ENCODE assay signal across 19 cellular contexts in genomic region chrY:8437510-8437909, GRCh38.
DNase-seq lines count a peak whose midpoint lies in the region; ATAC-seq and TF ChIP-seq lines count a peak whose summit lies in the region.
"Had no signal": no experiment of that assay in that cellular context is flagged by ENCODE, and none has a peak within 500 bp of the region (broad histone marks: within the 10 kb centered on the region; RNA-seq: fewer than 3 reads in every experiment).

No MANE protein-coding gene starts in this region.

- intact Hi-C loops in gastrocnemius medialis (cut with DNase I; ENCODE audit: low total_unique reads), result no loop called here
- intact Hi-C loops in left lung (cut with DNase I), result no loop called here

- no peak overlapping the region for H3K4me3 ChIP-seq in gastrocnemius medialis
- no peak overlapping the region for H3K4me3 ChIP-seq in left lung
- H3K4me3 ChIP-seq: Peyer's patch, SJSA1 had no signal

- H3K36me3 Mint-ChIP-seq in activated naive CD8-positive, alpha-beta T cell treated with anti-CD3 and anti-CD28 coated beads, Interleukin-2, amount 50 U/mL, for 24 hours (ENCODE audit: low read depth), result no peaks in the 10 kb centered on the region
- no peaks in the 10 kb centered on the region for H3K36me3 Mint-ChIP-seq in activated naive CD8-positive, alpha-beta T cell treated with anti-CD3 and anti-CD28 coated beads for 36 hours

- TF ChIP-seq CTCF in gastrocnemius medialis (IDR thresholded peaks at IDR 0.05 in 4 of 5, conservative IDR thresholded peaks at IDR 0.05 in 1 of 5) (no peak), GM13976 (IDR thresholded peaks at IDR 0.05; ENCODE audit: borderline replicate concordance, control extremely low read depth, extremely low read depth, insufficient read depth, missing control alignments) (no peak), left lung (IDR thresholded peaks at IDR 0.05) (no peak)

- ATAC-seq in activated naive CD8-positive, alpha-beta T cell treated with anti-CD3 and anti-CD28 coated beads, Interleukin-2, amount 50 U/mL, for 24 hours, result peak; percentile 43
- ATAC-seq in GM21447 (IDR thresholded peaks at IDR 0.05; ENCODE audit: unreplicated experiment), result peak; percentile 77
- peak; percentile 84 for ATAC-seq in HG02981 (IDR thresholded peaks at IDR 0.05; ENCODE audit: unreplicated experiment)
- peak; percentile 68 to 77 for ATAC-seq in gastrocnemius medialis
- no peak for ATAC-seq in left lung
- ATAC-seq: T-helper 17 cell had no signal

- no peaks in the 10 kb centered on the region for H3K36me3 ChIP-seq in gastrocnemius medialis
- no peaks in the 10 kb centered on the region for H3K36me3 ChIP-seq in left lung
- H3K36me3 ChIP-seq: Peyer's patch, SJSA1 had no signal

- no peaks in the 10 kb centered on the region for H3K27me3 Mint-ChIP-seq in activated naive CD8-positive, alpha-beta T cell treated with anti-CD3 and anti-CD28 coated beads, Interleukin-2, amount 50 U/mL, for 24 hours
- H3K27me3 Mint-ChIP-seq in activated naive CD8-positive, alpha-beta T cell treated with anti-CD3 and anti-CD28 coated beads for 36 hours, result no peaks in the 10 kb centered on the region
- H3K27me3 Mint-ChIP-seq: T-helper 17 cell had no signal

- H3K27ac Mint-ChIP-seq in activated naive CD8-positive, alpha-beta T cell treated with anti-CD3 and anti-CD28 coated beads, Interleukin-2, amount 50 U/mL, for 24 hours, result no peak overlapping the region
- H3K27ac Mint-ChIP-seq in activated naive CD8-positive, alpha-beta T cell treated with anti-CD3 and anti-CD28 coated beads for 36 hours, result no peak overlapping the region
- H3K27ac Mint-ChIP-seq: T-helper 17 cell had no signal

- TF ChIP-seq POLR2A in gastrocnemius medialis (IDR thresholded peaks at IDR 0.05), result no peak

- H3K4me1 ChIP-seq in gastrocnemius medialis (no peaks in the 10 kb centered on the region), left lung (no peaks in the 10 kb centered on the region)
- H3K4me1 ChIP-seq: Peyer's patch, SJSA1 had no signal

- H3K4me3 Mint-ChIP-seq in activated naive CD8-positive, alpha-beta T cell treated with anti-CD3 and anti-CD28 coated beads, Interleukin-2, amount 50 U/mL, for 24 hours, result no peak overlapping the region
- no peak overlapping the region for H3K4me3 Mint-ChIP-seq in activated naive CD8-positive, alpha-beta T cell treated with anti-CD3 and anti-CD28 coated beads for 36 hours
- H3K4me3 Mint-ChIP-seq: T-helper 17 cell had no signal

- H3K27ac ChIP-seq in gastrocnemius medialis, result no peak overlapping the region
- H3K27ac ChIP-seq in left lung, result no peak overlapping the region
- H3K27ac ChIP-seq: C4-2B, Peyer's patch, SJSA1 had no signal

- in situ Hi-C loops in gastrocnemius medialis (cut with MboI; ENCODE audit: low sequenced_read_pairs in 4 of 4) (no loop called here), GM13976 (cut with MboI; ENCODE audit: low sequenced_read_pairs, unreplicated experiment) (no loop called here)

- peaks cover 2% of the 10 kb centered on the region for H3K4me1 Mint-ChIP-seq in activated naive CD8-positive, alpha-beta T cell treated with anti-CD3 and anti-CD28 coated beads, Interleukin-2, amount 50 U/mL, for 24 hours
- H3K4me1 Mint-ChIP-seq in activated naive CD8-positive, alpha-beta T cell treated with anti-CD3 and anti-CD28 coated beads for 36 hours, result peaks cover 2% of the 10 kb centered on the region
- H3K4me1 Mint-ChIP-seq: T-helper 17 cell had no signal

- DNase-seq in activated naive CD8-positive, alpha-beta T cell treated with anti-CD3 and anti-CD28 coated beads, Interleukin-2, amount 50 U/mL, for 24 hours, result no peak
- no peak for DNase-seq in activated naive CD8-positive, alpha-beta T cell treated with anti-CD3 and anti-CD28 coated beads for 36 hours
- DNase-seq in gastrocnemius medialis (peak in 1 of 2 donors; percentile 17), GM13976 (ENCODE audit: low spot score) (no peak), left lung (no peak)
- DNase-seq: ACHN, AML-193, DMS79, KG1, NCI-H1436, NCI-H2029, NCI-H345, NCI-H524 treated with DMSO at 0.1 percent for 48 hours, Peyer's patch, T-helper 17 cell had no signal

- H3K27me3 ChIP-seq in gastrocnemius medialis, result no peaks in the 10 kb centered on the region
- H3K27me3 ChIP-seq in left lung, result no peaks in the 10 kb centered on the region
- H3K27me3 ChIP-seq: Peyer's patch, SJSA1 had no signal

- no peaks in the 10 kb centered on the region for H3K9me3 Mint-ChIP-seq in activated naive CD8-positive, alpha-beta T cell treated with anti-CD3 and anti-CD28 coated beads, Interleukin-2, amount 50 U/mL, for 24 hours
- H3K9me3 Mint-ChIP-seq in activated naive CD8-positive, alpha-beta T cell treated with anti-CD3 and anti-CD28 coated beads for 36 hours, result no peaks in the 10 kb centered on the region

- H3K9me3 ChIP-seq in gastrocnemius medialis (no peaks in the 10 kb centered on the region), left lung (no peaks in the 10 kb centered on the region)
- H3K9me3 ChIP-seq: Peyer's patch, SJSA1 had no signal
